1 cellular context compared by ENCODE assay signal in genomic region chr12:54555670-54556257, GRCh38.
TF ChIP-seq lines count a peak whose summit lies in the region.

No MANE protein-coding gene starts in this region.

TF ChIP-seq in HEK293, 187 proteins besides CTCF, POLR2A, EP300 and RAD21 (continued from another document and continues in another):
- TF ChIP-seq ZBTB6 (tag by site-specific recombination; IDR thresholded peaks at IDR 0.05) (no peak), ZNF426 (tag by site-specific recombination; IDR thresholded peaks at IDR 0.05) (no peak), ZNF623 (tag by site-specific recombination; IDR thresholded peaks at IDR 0.05) (no peak), ZNF785 (tag by site-specific recombination; IDR thresholded peaks at IDR 0.05) (no peak), ZBTB1 (tag by site-specific recombination; IDR thresholded peaks at IDR 0.05) (no peak), ZNF221 (tag by site-specific recombination; IDR thresholded peaks at IDR 0.05; ENCODE audit: borderline replicate concordance) (no peak), ZNF600 (tag by site-specific recombination; IDR thresholded peaks at IDR 0.05) (peak; percentile 35; the same call in 1 of the 2 replicates), ZNF473 (tag by site-specific recombination; IDR thresholded peaks at IDR 0.05) (no peak), ZNF624 (tag by site-specific recombination; IDR thresholded peaks at IDR 0.05) (no peak), ZNF610 (tag by site-specific recombination; IDR thresholded peaks at IDR 0.05; ENCODE audit: borderline replicate concordance) (no peak), ZNF513 (tag by site-specific recombination; IDR thresholded peaks at IDR 0.05) (no peak), ZNF561 (tag by site-specific recombination; IDR thresholded peaks at IDR 0.05; ENCODE audit: borderline replicate concordance) (no peak), ZNF132 (tag by site-specific recombination; IDR thresholded peaks at IDR 0.05; ENCODE audit: borderline replicate concordance) (no peak), MEIS1 (CRISPR knock-in tag; IDR thresholded peaks at IDR 0.05; ENCODE audit: borderline replicate concordance) (no peak), ZNF2 (tag by site-specific recombination; IDR thresholded peaks at IDR 0.05) (no peak), ZNF350 (tag by site-specific recombination; IDR thresholded peaks at IDR 0.05) (no peak), ZFHX2 (tag by site-specific recombination; conservative IDR thresholded peaks at IDR 0.05) (no peak), ZNF324 (tag by site-specific recombination; IDR thresholded peaks at IDR 0.05) (no peak), ZNF155 (tag by site-specific recombination; IDR thresholded peaks at IDR 0.05) (no peak), GLI4 (tag by site-specific recombination; IDR thresholded peaks at IDR 0.05) (no peak), EGR2 (tag by site-specific recombination; IDR thresholded peaks at IDR 0.05; ENCODE audit: low read depth) (no peak), SP7 (tag by site-specific recombination; IDR thresholded peaks at IDR 0.05) (no peak), ZNF26 (tag by site-specific recombination; IDR thresholded peaks at IDR 0.05) (no peak), ZEB2 (tag by site-specific recombination; IDR thresholded peaks at IDR 0.05) (0 out of 2 replicates have a peak, but pooled peaks have one; percentile 59), ZNF10 (tag by site-specific recombination; IDR thresholded peaks at IDR 0.05) (no peak), ZNF114 (tag by site-specific recombination; IDR thresholded peaks at IDR 0.05) (no peak), ZFP3 (tag by site-specific recombination; IDR thresholded peaks at IDR 0.05; ENCODE audit: low read depth) (no peak), ZNF23 (tag by site-specific recombination; IDR thresholded peaks at IDR 0.05; ENCODE audit: borderline replicate concordance) (no peak), ZNF354C (tag by site-specific recombination; IDR thresholded peaks at IDR 0.05; ENCODE audit: borderline replicate concordance, low read depth) (no peak), ZNF214 (tag by site-specific recombination; IDR thresholded peaks at IDR 0.05; ENCODE audit: borderline replicate concordance) (no peak), ZNF548 (tag by site-specific recombination; IDR thresholded peaks at IDR 0.05) (no peak), ZNF658 (tag by site-specific recombination; IDR thresholded peaks at IDR 0.05) (no peak), ZNF184 (tag by site-specific recombination; IDR thresholded peaks at IDR 0.05) (no peak), ZSCAN23 (tag by site-specific recombination; IDR thresholded peaks at IDR 0.05) (no peak), ZSCAN16 (tag by site-specific recombination; IDR thresholded peaks at IDR 0.05) (no peak), ZNF571 (tag by site-specific recombination; IDR thresholded peaks at IDR 0.05) (no peak), ZNF335 (tag by site-specific recombination; conservative IDR thresholded peaks at IDR 0.05) (0 out of 2 replicates have a peak, but pooled peaks have one; percentile 28), ZNF692 (tag by site-specific recombination; IDR thresholded peaks at IDR 0.05) (no peak), ZNF341 (tag by site-specific recombination; IDR thresholded peaks at IDR 0.05; ENCODE audit: low read depth) (peak; percentile 95), ZNF391 (tag by site-specific recombination; IDR thresholded peaks at IDR 0.05; ENCODE audit: borderline replicate concordance, low read depth) (no peak), HOXD13 (CRISPR knock-in tag; IDR thresholded peaks at IDR 0.05; ENCODE audit: borderline replicate concordance) (no peak), ZNF174 (tag by site-specific recombination; IDR thresholded peaks at IDR 0.05) (no peak), REST (tag by site-specific recombination; IDR thresholded peaks at IDR 0.05) (no peak), ZNF664 (tag by site-specific recombination; IDR thresholded peaks at IDR 0.05) (no peak), WT1 (tag by site-specific recombination; IDR thresholded peaks at IDR 0.05) (0 out of 2 replicates have a peak, but pooled peaks have one; percentile 48), ZXDB (tag by site-specific recombination; IDR thresholded peaks at IDR 0.05) (no peak), ZBTB48 (tag by site-specific recombination; IDR thresholded peaks at IDR 0.05) (no peak), ZNF157 (tag by site-specific recombination; IDR thresholded peaks at IDR 0.05) (no peak), MZF1 (tag by site-specific recombination; IDR thresholded peaks at IDR 0.05; ENCODE audit: borderline replicate concordance) (no peak)
- TF ChIP-seq, protein P1, sequence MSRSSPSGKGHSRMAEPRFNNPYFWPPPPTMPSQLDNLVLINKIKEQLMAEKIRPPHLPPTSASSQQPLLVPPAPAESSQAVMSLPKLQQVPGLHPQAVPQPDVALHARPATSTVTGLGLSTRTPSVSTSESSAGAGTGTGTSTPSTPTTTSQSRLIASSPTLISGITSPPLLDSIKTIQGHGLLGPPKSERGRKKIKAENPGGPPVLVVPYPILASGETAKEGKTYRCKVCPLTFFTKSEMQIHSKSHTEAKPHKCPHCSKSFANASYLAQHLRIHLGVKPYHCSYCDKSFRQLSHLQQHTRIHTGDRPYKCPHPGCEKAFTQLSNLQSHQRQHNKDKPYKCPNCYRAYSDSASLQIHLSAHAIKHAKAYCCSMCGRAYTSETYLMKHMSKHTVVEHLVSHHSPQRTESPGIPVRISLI (tag by site-specific recombination; IDR thresholded peaks at IDR 0.05), result no peak
- TF ChIP-seq, protein P2, sequence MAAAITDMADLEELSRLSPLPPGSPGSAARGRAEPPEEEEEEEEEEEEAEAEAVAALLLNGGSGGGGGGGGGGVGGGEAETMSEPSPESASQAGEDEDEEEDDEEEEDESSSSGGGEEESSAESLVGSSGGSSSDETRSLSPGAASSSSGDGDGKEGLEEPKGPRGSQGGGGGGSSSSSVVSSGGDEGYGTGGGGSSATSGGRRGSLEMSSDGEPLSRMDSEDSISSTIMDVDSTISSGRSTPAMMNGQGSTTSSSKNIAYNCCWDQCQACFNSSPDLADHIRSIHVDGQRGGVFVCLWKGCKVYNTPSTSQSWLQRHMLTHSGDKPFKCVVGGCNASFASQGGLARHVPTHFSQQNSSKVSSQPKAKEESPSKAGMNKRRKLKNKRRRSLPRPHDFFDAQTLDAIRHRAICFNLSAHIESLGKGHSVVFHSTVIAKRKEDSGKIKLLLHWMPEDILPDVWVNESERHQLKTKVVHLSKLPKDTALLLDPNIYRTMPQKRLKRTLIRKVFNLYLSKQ (tag by site-specific recombination; IDR thresholded peaks at IDR 0.05; ENCODE audit: borderline replicate concordance), result no peak
- TF ChIP-seq, protein P3, sequence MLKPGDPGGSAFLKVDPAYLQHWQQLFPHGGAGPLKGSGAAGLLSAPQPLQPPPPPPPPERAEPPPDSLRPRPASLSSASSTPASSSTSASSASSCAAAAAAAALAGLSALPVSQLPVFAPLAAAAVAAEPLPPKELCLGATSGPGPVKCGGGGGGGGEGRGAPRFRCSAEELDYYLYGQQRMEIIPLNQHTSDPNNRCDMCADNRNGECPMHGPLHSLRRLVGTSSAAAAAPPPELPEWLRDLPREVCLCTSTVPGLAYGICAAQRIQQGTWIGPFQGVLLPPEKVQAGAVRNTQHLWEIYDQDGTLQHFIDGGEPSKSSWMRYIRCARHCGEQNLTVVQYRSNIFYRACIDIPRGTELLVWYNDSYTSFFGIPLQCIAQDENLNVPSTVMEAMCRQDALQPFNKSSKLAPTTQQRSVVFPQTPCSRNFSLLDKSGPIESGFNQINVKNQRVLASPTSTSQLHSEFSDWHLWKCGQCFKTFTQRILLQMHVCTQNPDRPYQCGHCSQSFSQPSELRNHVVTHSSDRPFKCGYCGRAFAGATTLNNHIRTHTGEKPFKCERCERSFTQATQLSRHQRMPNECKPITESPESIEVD (tag by site-specific recombination; IDR thresholded peaks at IDR 0.05), result no peak
- TF ChIP-seq, protein P4, sequence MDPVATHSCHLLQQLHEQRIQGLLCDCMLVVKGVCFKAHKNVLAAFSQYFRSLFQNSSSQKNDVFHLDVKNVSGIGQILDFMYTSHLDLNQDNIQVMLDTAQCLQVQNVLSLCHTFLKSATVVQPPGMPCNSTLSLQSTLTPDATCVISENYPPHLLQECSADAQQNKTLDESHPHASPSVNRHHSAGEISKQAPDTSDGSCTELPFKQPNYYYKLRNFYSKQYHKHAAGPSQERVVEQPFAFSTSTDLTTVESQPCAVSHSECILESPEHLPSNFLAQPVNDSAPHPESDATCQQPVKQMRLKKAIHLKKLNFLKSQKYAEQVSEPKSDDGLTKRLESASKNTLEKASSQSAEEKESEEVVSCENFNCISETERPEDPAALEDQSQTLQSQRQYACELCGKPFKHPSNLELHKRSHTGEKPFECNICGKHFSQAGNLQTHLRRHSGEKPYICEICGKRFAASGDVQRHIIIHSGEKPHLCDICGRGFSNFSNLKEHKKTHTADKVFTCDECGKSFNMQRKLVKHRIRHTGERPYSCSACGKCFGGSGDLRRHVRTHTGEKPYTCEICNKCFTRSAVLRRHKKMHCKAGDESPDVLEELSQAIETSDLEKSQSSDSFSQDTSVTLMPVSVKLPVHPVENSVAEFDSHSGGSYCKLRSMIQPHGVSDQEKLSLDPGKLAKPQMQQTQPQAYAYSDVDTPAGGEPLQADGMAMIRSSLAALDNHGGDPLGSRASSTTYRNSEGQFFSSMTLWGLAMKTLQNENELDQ (tag by site-specific recombination; IDR thresholded peaks at IDR 0.05; ENCODE audit: low read depth), result no peak
- TF ChIP-seq, protein P5, sequence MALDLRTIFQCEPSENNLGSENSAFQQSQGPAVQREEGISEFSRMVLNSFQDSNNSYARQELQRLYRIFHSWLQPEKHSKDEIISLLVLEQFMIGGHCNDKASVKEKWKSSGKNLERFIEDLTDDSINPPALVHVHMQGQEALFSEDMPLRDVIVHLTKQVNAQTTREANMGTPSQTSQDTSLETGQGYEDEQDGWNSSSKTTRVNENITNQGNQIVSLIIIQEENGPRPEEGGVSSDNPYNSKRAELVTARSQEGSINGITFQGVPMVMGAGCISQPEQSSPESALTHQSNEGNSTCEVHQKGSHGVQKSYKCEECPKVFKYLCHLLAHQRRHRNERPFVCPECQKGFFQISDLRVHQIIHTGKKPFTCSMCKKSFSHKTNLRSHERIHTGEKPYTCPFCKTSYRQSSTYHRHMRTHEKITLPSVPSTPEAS (tag by site-specific recombination; IDR thresholded peaks at IDR 0.05), result no peak
